ENCODE assay signal across 1 cellular context in the genomic region with DNA sequence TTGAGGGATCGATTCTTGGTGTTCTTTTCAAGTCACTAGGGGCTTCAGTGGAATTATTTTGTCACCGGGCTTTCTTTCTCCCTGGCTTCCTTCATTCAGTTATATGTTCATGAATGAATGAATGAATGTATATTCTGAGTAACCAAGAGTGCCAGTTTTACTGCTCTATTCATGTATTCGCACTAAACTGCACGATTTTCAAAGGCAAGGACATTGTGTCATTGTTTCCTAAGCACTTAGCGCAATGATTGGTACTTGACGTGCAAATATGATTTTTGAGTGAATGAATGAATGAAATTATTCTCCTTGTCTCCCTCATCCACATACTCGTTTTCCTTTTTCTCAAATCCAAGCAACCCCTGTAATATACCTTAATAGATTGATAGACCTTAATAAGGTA.
TF ChIP-seq lines count a peak whose summit lies in the region.

No MANE protein-coding gene starts in this region.

TF ChIP-seq in endothelial cell of umbilical vein, 7 proteins besides CTCF, POLR2A, EP300 and RAD21:
- TF ChIP-seq FOS (IDR thresholded peaks at IDR 0.05; ENCODE audit: borderline replicate concordance, insufficient read depth, low read length) (no peak), JUN (IDR thresholded peaks at IDR 0.05; ENCODE audit: borderline replicate concordance, insufficient read depth, insufficient read length, low read depth) (no peak), EZH2 (IDR thresholded peaks at IDR 0.05; ENCODE audit: borderline replicate concordance, low read depth, low read length, severe bottlenecking) (no peak), GATA2 (IDR thresholded peaks at IDR 0.05; ENCODE audit: insufficient read depth, insufficient read length, low read depth, low read length) (no peak), POLR2AphosphoS5 (IDR thresholded peaks at IDR 0.05; ENCODE audit: insufficient read depth, low read depth, low read length) (no peak), MYC (IDR thresholded peaks at IDR 0.05; ENCODE audit: low read depth, low read length) (no peak)
- TF ChIP-seq, protein P1, sequence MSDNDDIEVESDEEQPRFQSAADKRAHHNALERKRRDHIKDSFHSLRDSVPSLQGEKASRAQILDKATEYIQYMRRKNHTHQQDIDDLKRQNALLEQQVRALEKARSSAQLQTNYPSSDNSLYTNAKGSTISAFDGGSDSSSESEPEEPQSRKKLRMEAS (IDR thresholded peaks at IDR 0.05; ENCODE audit: insufficient read depth, insufficient read length): no peak
